Comparison of ENCODE assay signal across 8 cellular contexts in genomic region chr3:128123538-128124368, GRCh38. TPM values are rescaled to one million over a fixed set of nuclear protein-coding genes. Genes with fewer than 3 reads are reported as not detected.
DNase-seq lines count a peak whose midpoint lies in the region; ATAC-seq lines count a peak whose summit lies in the region.

TSS of gene RUVBL1 (minus strand) at chr3:128123812. CDS start at chr3:128123724, 88 bp downstream.

- H2BK15ac ChIP-seq in mesendoderm (replicated peaks; ENCODE audit: low read depth), result no peak within 1 kb of the TSS

- no CpG with 5 or more reads among the region's 47 CpGs for WGBS in mesendoderm (ENCODE audit: extremely low coverage, insufficient coverage, low lambda C conversion rate)

- peaks cover under 1% of the 10 kb centered on the region for H3K27me3 Mint-ChIP-seq in activated CD8-positive, alpha-beta memory T cell treated with anti-CD3 and anti-CD28 coated beads, Interleukin-2, amount 10 ng/mL, durations not matched to agents 7 days and 5 days

- peaks cover 11% of the 10 kb centered on the region for H3K79me1 ChIP-seq in mesendoderm (ENCODE audit: low read length)

- H3K79me2 ChIP-seq in mesendoderm (ENCODE audit: control insufficient read depth, insufficient read depth, low read length), result peaks cover 16% of the 10 kb centered on the region

- peak within 1 kb of the TSS; percentile 90 for H3K4me2 ChIP-seq in mesendoderm (ENCODE audit: low read length)

- H3K4me1 ChIP-seq in NT2/D1 (ENCODE audit: insufficient read depth, insufficient read length) (peaks cover 2% of the 10 kb centered on the region), endocrine pancreas (ENCODE audit: control insufficient read depth, insufficient read depth, low read length) (peaks cover 8% of the 10 kb centered on the region), mesendoderm (ENCODE audit: control insufficient read depth, low read depth, low read length) (no peaks in the 10 kb centered on the region)

- H3K27ac Mint-ChIP-seq in activated CD8-positive, alpha-beta memory T cell treated with anti-CD3 and anti-CD28 coated beads, Interleukin-2, amount 10 ng/mL, durations not matched to agents 7 days and 5 days, result peak within 1 kb of the TSS; percentile 94

- peak within 1 kb of the TSS; percentile 95 for H3K56ac ChIP-seq in mesendoderm (ENCODE audit: low read length)

- DNase-seq in COR-L47 (lab: John Stamatoyannopoulos, UW) (peak; percentile 100), HUDEP-2 (lab: John Stamatoyannopoulos, UW; ENCODE audit: unreplicated experiment in 76 of 76) (peak in 75 of 76 experiments; percentile 39 to 98 (median 96)), NT2/D1 (ENCODE audit: low read depth, low spot score) (peak; percentile 98), mesendoderm (peak; percentile 99)
- DNase-seq in activated CD8-positive, alpha-beta memory T cell treated with anti-CD3 and anti-CD28 coated beads, Interleukin-2, amount 10 ng/mL, durations not matched to agents 7 days and 5 days, result peak; percentile 99
- DNase-seq in stimulated activated CD8-positive, alpha-beta memory T cell treated with anti-CD3 and anti-CD28 coated beads, Interleukin-15, amount 100 ng/mL, for 1 hour (ENCODE audit: low read depth), result peak; percentile 83

- no peaks in the 10 kb centered on the region for H3K9me3 ChIP-seq in NT2/D1 (ENCODE audit: insufficient read depth, low read length)
- H3K9me3 ChIP-seq in endocrine pancreas (ENCODE audit: control insufficient read depth, low read length), result no peaks in the 10 kb centered on the region

- no peak within 1 kb of the TSS for H2BK120ac ChIP-seq in mesendoderm (ENCODE audit: low read depth, low read length)

- H3K18ac ChIP-seq in mesendoderm (ENCODE audit: low read length), result no peak within 1 kb of the TSS

- H3K4me3 ChIP-seq in NT2/D1 (ENCODE audit: insufficient read length, low read depth), result peak within 1 kb of the TSS; percentile 99
- H3K4me3 ChIP-seq in endocrine pancreas (ENCODE audit: control insufficient read depth, insufficient read depth, low read length), result peak within 1 kb of the TSS; percentile 83
- peak within 1 kb of the TSS; percentile 80 for H3K4me3 ChIP-seq in mesendoderm (ENCODE audit: low read length)

- peak; percentile 98 for ATAC-seq in GM21381 (IDR thresholded peaks at IDR 0.05; ENCODE audit: unreplicated experiment)
- peak; percentile 99 for ATAC-seq in activated CD8-positive, alpha-beta memory T cell treated with anti-CD3 and anti-CD28 coated beads, Interleukin-2, amount 10 ng/mL, durations not matched to agents 7 days and 5 days

- no peaks in the 10 kb centered on the region for H3K27me3 ChIP-seq in NT2/D1 (ENCODE audit: insufficient read depth, insufficient read length)
- H3K27me3 ChIP-seq in endocrine pancreas (ENCODE audit: control insufficient read depth, insufficient read depth, low read length), result no peaks in the 10 kb centered on the region
- H3K27me3 ChIP-seq in mesendoderm (ENCODE audit: insufficient read depth, low read length, poor library complexity), result no peaks in the 10 kb centered on the region

- peak within 1 kb of the TSS; percentile 98 for H3K4me3 Mint-ChIP-seq in activated CD8-positive, alpha-beta memory T cell treated with anti-CD3 and anti-CD28 coated beads, Interleukin-2, amount 10 ng/mL, durations not matched to agents 7 days and 5 days

- peak within 1 kb of the TSS; percentile 100 for H3K9ac ChIP-seq in NT2/D1 (ENCODE audit: insufficient read length, low read depth)
- peak within 1 kb of the TSS; percentile 92 for H3K9ac ChIP-seq in endocrine pancreas (ENCODE audit: control insufficient read depth, insufficient read depth, low read length)
- H3K9ac ChIP-seq in mesendoderm (ENCODE audit: low read length), result peak within 1 kb of the TSS; percentile 87

- H4K5ac ChIP-seq in mesendoderm (ENCODE audit: low read length), result peak within 1 kb of the TSS; percentile 88

- H3K23ac ChIP-seq in mesendoderm (ENCODE audit: low read length), result peak within 1 kb of the TSS; percentile 72

- H3K27ac ChIP-seq in mesendoderm (ENCODE audit: low read depth, low read length), result peak within 1 kb of the TSS; percentile 89

- H3K36me3 Mint-ChIP-seq in activated CD8-positive, alpha-beta memory T cell treated with anti-CD3 and anti-CD28 coated beads, Interleukin-2, amount 10 ng/mL, durations not matched to agents 7 days and 5 days, result peaks cover 12% of the 10 kb centered on the region

- no peaks in the 10 kb centered on the region for H3K9me3 Mint-ChIP-seq in activated CD8-positive, alpha-beta memory T cell treated with anti-CD3 and anti-CD28 coated beads, Interleukin-2, amount 10 ng/mL, durations not matched to agents 7 days and 5 days (ENCODE audit: low read depth)

- H2AK5ac ChIP-seq in mesendoderm (ENCODE audit: low read length), result no peak within 1 kb of the TSS

- peaks cover 23% of the 10 kb centered on the region for H3K4me1 Mint-ChIP-seq in activated CD8-positive, alpha-beta memory T cell treated with anti-CD3 and anti-CD28 coated beads, Interleukin-2, amount 10 ng/mL, durations not matched to agents 7 days and 5 days

- peak within 1 kb of the TSS; percentile 5 for H2BK5ac ChIP-seq in mesendoderm (ENCODE audit: low read length)

- H3K36me3 ChIP-seq in NT2/D1 (ENCODE audit: insufficient read depth, insufficient read length, low read length) (peaks cover 34% of the 10 kb centered on the region), endocrine pancreas (ENCODE audit: control insufficient read depth, insufficient read depth, low read length) (no peaks in the 10 kb centered on the region), mesendoderm (ENCODE audit: control insufficient read depth, insufficient read depth, low read length) (no peaks in the 10 kb centered on the region)

- peak within 1 kb of the TSS; percentile 88 for H3K4ac ChIP-seq in mesendoderm (ENCODE audit: low read depth, low read length)

- CTCF ChIA-PET in activated CD8-positive, alpha-beta memory T cell treated with anti-CD3 and anti-CD28 coated beads, Interleukin-2, amount 10 ng/mL, durations not matched to agents 7 days and 5 days (lab: Charles Lee), result interaction anchor here (1.2 to 4.8 kb wide), 10 partner anchors 9 to 198 kb away, joined by 3 to 25 read pairs (median 10); partner anchors contain the start of gene EEFSEC

- H4K8ac ChIP-seq in mesendoderm (ENCODE audit: low read depth, low read length), result peak within 1 kb of the TSS; percentile 70

RNA-seq across cellular contexts. Expression of gene RUVBL1, which starts in this region (rescaled TPM):
- 10 to 100 TPM; 63.8 to 73.5 TPM for total RNA-seq in activated CD8-positive, alpha-beta memory T cell treated with anti-CD3 and anti-CD28 coated beads, Interleukin-2, amount 10 ng/mL, durations not matched to agents 7 days and 5 days
- 80.0 TPM for polyA plus RNA-seq in mesendoderm (2013, experiment 1 of 2)
- polyA plus RNA-seq in mesendoderm (2013, experiment 2 of 2), result 79.2 TPM

Comparison
In these comparisons a context has a peak if more than half of its experiments do, and no peak if none do; other contexts are left out.
1. Peak in every context shown above with its lines: DNase-seq, ATAC-seq, H3K4me3 ChIP-seq and H3K27ac ChIP-seq.